In genomic region chr2:72887836-72888437, GRCh38 we compare ENCODE assay signal across 8 cellular contexts. TPM values are rescaled to one million over a fixed set of nuclear protein-coding genes. Genes with fewer than 3 reads are reported as not detected.
DNase-seq lines count a peak whose midpoint lies in the region; ATAC-seq, FAIRE-seq and TF ChIP-seq lines count a peak whose summit lies in the region.

No MANE protein-coding gene starts in this region.

- H3K4me3 ChIP-seq in breast epithelium (peak overlapping the region; percentile 69 to 84 (median 79)), iPS-18a (ENCODE audit: low read length) (peak overlapping the region; percentile 72), sigmoid colon (peak overlapping the region; percentile 44 to 92 (median 72))

- 6 to 12% methylated on average over 16 of the region's 16 CpGs for WGBS in sigmoid colon, 2 donors

- no peak for TF ChIP-seq EP300 in sigmoid colon (IDR thresholded peaks at IDR 0.05)

- H3K4me1 ChIP-seq in breast epithelium: peaks cover 0 to 8% of the 10 kb centered on the region in 2 donors
- peaks cover 5% of the 10 kb centered on the region for H3K4me1 ChIP-seq in iPS-18a (ENCODE audit: control insufficient read depth, low read depth, low read length)
- H3K4me1 ChIP-seq in sigmoid colon: peaks cover 0 to 33% (median 28%) of the 10 kb centered on the region in 4 donors

- DNase-seq in GM12892 (ENCODE audit: insufficient read length): peak; percentile 46
- DNase-seq in NCI-H1694 treated with DMSO at 0.1 percent for 48 hours (lab: John Stamatoyannopoulos, UW): peak; percentile 79
- peak; percentile 33 for DNase-seq in T-helper 9 cell
- DNase-seq in breast epithelium (ENCODE audit: low spot score in 2 of 2): peak; percentile 78 to 88
- DNase-seq in sigmoid colon: peak; percentile 95

- TF ChIP-seq POLR2A in GM12892 (IDR thresholded peaks at IDR 0.05; ENCODE audit: low read depth, low read length) (no peak), breast epithelium (IDR thresholded peaks at IDR 0.05) (no peak), sigmoid colon (IDR thresholded peaks at IDR 0.05) (no peak)

- H3K9me3 ChIP-seq in breast epithelium: no peaks in the 10 kb centered on the region
- H3K9me3 ChIP-seq in iPS-18a (ENCODE audit: control insufficient read depth, low read depth, low read length): no peaks in the 10 kb centered on the region
- H3K9me3 ChIP-seq in sigmoid colon: no peaks in the 10 kb centered on the region

- ATAC-seq in HG02938 (IDR thresholded peaks at IDR 0.05; ENCODE audit: unreplicated experiment): peak; percentile 54
- no peak for ATAC-seq in GM18861 (IDR thresholded peaks at IDR 0.05; ENCODE audit: unreplicated experiment)

- intact Hi-C loops in breast epithelium (cut with DNase I; ENCODE audit: low total_unique reads) (no loop called here), sigmoid colon (cut with DNase I) (loop anchor here (5.0 kb wide), 1 partner anchor 289 kb away; no protein-coding TSS in a partner anchor)

- no peak for FAIRE-seq in GM12892 (lab: Jason Lieb, UNC)

- H3K27ac ChIP-seq in breast epithelium: peak overlapping the region; percentile 75 to 90
- H3K27ac ChIP-seq in iPS-18a (ENCODE audit: low read length): no peak overlapping the region
- H3K27ac ChIP-seq in sigmoid colon: peak overlapping the region; percentile 84 to 91 (median 90)

- no peak overlapping the region for H3K9ac ChIP-seq in iPS-18a (ENCODE audit: low read length)

- H3K27me3 ChIP-seq in breast epithelium (no peaks in the 10 kb centered on the region), iPS-18a (ENCODE audit: control insufficient read depth, insufficient read depth, low read length) (peaks cover 67% of the 10 kb centered on the region), sigmoid colon (no peaks in the 10 kb centered on the region)

- peak; percentile 77 to 88 (median 83) for TF ChIP-seq CTCF in breast epithelium (IDR thresholded peaks at IDR 0.05)
- TF ChIP-seq CTCF in sigmoid colon (IDR thresholded peaks at IDR 0.05): peak; percentile 56 to 92 (median 82)

- H3K36me3 ChIP-seq in breast epithelium (no peaks in the 10 kb centered on the region), iPS-18a (ENCODE audit: control insufficient read depth, low read depth, low read length) (no peaks in the 10 kb centered on the region), sigmoid colon (peaks cover 0 to 15% (median 9%) of the 10 kb centered on the region in 4 donors)

RNA-seq across cellular contexts. Expression of gene SPR, which starts 0.7 kb away (rescaled TPM):
- polyA plus RNA-seq in GM12892 (2012; ENCODE audit: missing spikeins): 2.8 TPM
- total RNA-seq in breast epithelium: 10 to 100 TPM; 36.3 to 53.4 (median 46.2) TPM
- total RNA-seq in sigmoid colon: 10 to 100 TPM; 31.0 to 51.8 (median 37.6) TPM
- polyA plus RNA-seq in sigmoid colon: 10 to 100 TPM; 46.1 to 69.8 (median 58.9) TPM

RNA-seq across cellular contexts. Expression of gene EMX1, which starts 29.4 kb away (rescaled TPM):
- 0.66 TPM for polyA plus RNA-seq in GM12892 (2012; ENCODE audit: missing spikeins)
- total RNA-seq in breast epithelium (under 1 TPM in 1 of 3 donors, not detected in 2; 0.44 TPM), sigmoid colon (not detected)
- 1 to 10 TPM in 1 of 3 donors, under 1 TPM in 2; 0.60 to 1.4 (median 0.71) TPM for polyA plus RNA-seq in sigmoid colon

Comparison
In these comparisons a context has a peak if more than half of its experiments do, and no peak if none do; other contexts are left out.
1. DNase-seq: peak in every context shown above with its lines; median percentile 95 in sigmoid colon; 83 in breast epithelium; 79 in NCI-H1694 treated with DMSO at 0.1 percent for 48 hours; 46 in GM12892; 33 in T-helper 9 cell.